Comparison of ENCODE assay signal across 21 cellular contexts in genomic region chr6:22709804-22710203, GRCh38.
A peak's percentile ranks its signal among the peaks of the same experiment; 100 is the strongest.
DNase-seq lines count a peak whose midpoint lies in the region; ATAC-seq and TF ChIP-seq lines count a peak whose summit lies in the region.
"Had no signal": no experiment of that assay in that cellular context is flagged by ENCODE, and none has a peak within 500 bp of the region (broad histone marks: within the 10 kb centered on the region; RNA-seq: fewer than 3 reads in every experiment).

No MANE protein-coding gene starts in this region.

- no peak for ATAC-seq in GM23338
- ATAC-seq in sciatic nerve: peak; percentile 94
- ATAC-seq in HG02840 (IDR thresholded peaks at IDR 0.05; ENCODE audit: low FRiP score, unreplicated experiment): no peak

- no peaks in the 10 kb centered on the region for H3K36me3 ChIP-seq in GM23338 (ENCODE audit: insufficient read depth)
- H3K36me3 ChIP-seq in trophoblast cell (ENCODE audit: control insufficient read depth in 1 of 2, insufficient read depth in 2 of 2, low read length in 2 of 2): no peaks in the 10 kb centered on the region
- H3K36me3 ChIP-seq: adrenal gland, cardiac muscle cell, ovary had no signal

- no peak overlapping the region for H3K4me3 ChIP-seq in GM23338
- H3K4me3 ChIP-seq in trophoblast cell (ENCODE audit: low read depth, low read length): no peak overlapping the region
- H3K4me3 ChIP-seq: adrenal gland, cardiac muscle cell, lung, ovary had no signal

- H3K79me2 ChIP-seq in GM23338 (replicated peaks; ENCODE audit: insufficient read depth) (no peaks in the 10 kb centered on the region), trophoblast cell (ENCODE audit: control insufficient read depth, insufficient read depth, low read length, poor library complexity) (no peaks in the 10 kb centered on the region)

- no peak overlapping the region for H3K9ac ChIP-seq in trophoblast cell (ENCODE audit: low read length)
- H3K9ac ChIP-seq: KMS-11 had no signal

- no peak overlapping the region for H3K23ac ChIP-seq in trophoblast cell (ENCODE audit: low read length)

- H2AK5ac ChIP-seq in trophoblast cell (ENCODE audit: low read length): no peak overlapping the region

- H3K9me3 Mint-ChIP-seq in GM23338: no peaks in the 10 kb centered on the region
- H3K9me3 Mint-ChIP-seq: dendritic cell treated with granulocyte-macrophage colony-stimulating factor and Interleukin-4, amounts not matched to agents 40 ng/mL and 50 ng/mL, for 4 days had no signal

- H3K27ac Mint-ChIP-seq in GM23338: no peak overlapping the region
- H3K27ac Mint-ChIP-seq: activated CD4-positive, alpha-beta memory T cell treated with anti-CD3 and anti-CD28 coated beads, Interleukin-2, amount 10 ng/mL, durations not matched to agents 7 days and 5 days; CD4-positive, alpha-beta memory T cell; dendritic cell treated with granulocyte-macrophage colony-stimulating factor and Interleukin-4, amounts not matched to agents 40 ng/mL and 50 ng/mL, for 4 days had no signal

- H3K4me2 ChIP-seq in GM23338 (no peak overlapping the region), trophoblast cell (ENCODE audit: low read length) (no peak overlapping the region)
- H3K4me2 ChIP-seq: KMS-11 had no signal

- H3K27ac ChIP-seq in GM23338 (ENCODE audit: low read depth): no peak overlapping the region
- no peak overlapping the region for H3K27ac ChIP-seq in trophoblast cell (ENCODE audit: low read depth, low read length)
- H3K27ac ChIP-seq: adrenal gland, cardiac muscle cell, KMS-11, RWPE1 had no signal

- H3K18ac ChIP-seq in trophoblast cell (ENCODE audit: low read length): no peak overlapping the region

- no peaks in the 10 kb centered on the region; the same call in 2 of the 3 replicates for H3K4me1 Mint-ChIP-seq in GM23338
- H3K4me1 Mint-ChIP-seq: activated CD4-positive, alpha-beta memory T cell treated with anti-CD3 and anti-CD28 coated beads, Interleukin-2, amount 10 ng/mL, durations not matched to agents 7 days and 5 days; CD4-positive, alpha-beta memory T cell had no signal

- H3K9me2 ChIP-seq in GM23338 (ENCODE audit: insufficient read depth): 0 out of 2 replicates have a peak, but pooled peaks cover 5% of the 10 kb centered on the region

- no peak overlapping the region for H3K14ac ChIP-seq in trophoblast cell (ENCODE audit: low read length)

- DNase-seq in GM23338 (ENCODE audit: low spot score) (no peak), astrocyte of the hippocampus (ENCODE audit: low read depth, low spot score) (peak; percentile 1), iris pigment epithelial cell (ENCODE audit: low read depth) (peak; percentile 10), sciatic nerve (ENCODE audit: low spot score) (no peak), trophoblast cell (no peak), GDM1 (lab: John Stamatoyannopoulos, UW) (no peak)
- DNase-seq: activated CD4-positive, alpha-beta memory T cell treated with anti-CD3 and anti-CD28 coated beads, Interleukin-2, amount 10 ng/mL, durations not matched to agents 7 days and 5 days; activated gamma-delta T cell; activated T-cell treated with anti-CD3 and anti-CD28 coated beads for 4 hours; adrenal gland; CD4-positive, alpha-beta memory T cell; islet precursor cell; NCI-H187; T1000 had no signal

- no CpG with 5 or more reads among the region's 3 CpGs for WGBS in trophoblast cell (ENCODE audit: extremely low coverage, insufficient coverage, insufficient read length)

- H3K79me1 ChIP-seq in trophoblast cell (ENCODE audit: low read length): no peaks in the 10 kb centered on the region

- H4K91ac ChIP-seq in trophoblast cell (ENCODE audit: low read depth, low read length): no peak overlapping the region

- no peak overlapping the region for H2BK12ac ChIP-seq in trophoblast cell (ENCODE audit: low read length)

- intact Hi-C loops in sciatic nerve (cut with DNase I): no loop called here

- H3K4me3 Mint-ChIP-seq in GM23338: no peak overlapping the region
- H3K4me3 Mint-ChIP-seq: activated CD4-positive, alpha-beta memory T cell treated with anti-CD3 and anti-CD28 coated beads, Interleukin-2, amount 10 ng/mL, durations not matched to agents 7 days and 5 days; CD4-positive, alpha-beta memory T cell; dendritic cell treated with granulocyte-macrophage colony-stimulating factor and Interleukin-4, amounts not matched to agents 40 ng/mL and 50 ng/mL, for 4 days had no signal

- no peaks in the 10 kb centered on the region for H3K27me3 ChIP-seq in GM23338 (ENCODE audit: insufficient read depth)
- no peaks in the 10 kb centered on the region for H3K27me3 ChIP-seq in trophoblast cell (ENCODE audit: insufficient read depth, low read length)
- H3K27me3 ChIP-seq: adrenal gland, cardiac muscle cell, ovary had no signal

- H3K27me3 Mint-ChIP-seq in GM23338 (ENCODE audit: insufficient read depth, low read depth, poor library complexity): no peaks in the 10 kb centered on the region
- H3K27me3 Mint-ChIP-seq: activated CD4-positive, alpha-beta memory T cell treated with anti-CD3 and anti-CD28 coated beads, Interleukin-2, amount 10 ng/mL, durations not matched to agents 7 days and 5 days; CD4-positive, alpha-beta memory T cell; dendritic cell treated with granulocyte-macrophage colony-stimulating factor and Interleukin-4, amounts not matched to agents 40 ng/mL and 50 ng/mL, for 4 days had no signal

- H3K4me1 ChIP-seq in GM23338 (ENCODE audit: insufficient read depth) (no peaks in the 10 kb centered on the region), trophoblast cell (ENCODE audit: control insufficient read depth in 1 of 2, insufficient read depth in 2 of 2, low read length in 2 of 2) (no peaks in the 10 kb centered on the region)
- H3K4me1 ChIP-seq: adrenal gland had no signal

- no peak overlapping the region for H4K8ac ChIP-seq in trophoblast cell (ENCODE audit: low read depth, low read length)

- no peaks in the 10 kb centered on the region for H3K9me3 ChIP-seq in trophoblast cell (ENCODE audit: insufficient read depth, low read depth, low read length)
- H3K9me3 ChIP-seq: adrenal gland, ovary had no signal

- peak overlapping the region; percentile 90; the same call in 1 of the 2 replicates for H2AFZ ChIP-seq in GM23338
- H2AFZ ChIP-seq in trophoblast cell (ENCODE audit: insufficient read depth, low read length, poor library complexity): no peak overlapping the region

- no peak overlapping the region for H2BK120ac ChIP-seq in trophoblast cell (ENCODE audit: insufficient read depth, low read length, poor library complexity)

- no peaks in the 10 kb centered on the region for H3F3A ChIP-seq in GM23338 (replicated peaks; ENCODE audit: low read depth)

- H3K36me3 Mint-ChIP-seq in GM23338 (ENCODE audit: low read depth): no peaks in the 10 kb centered on the region
- H3K36me3 Mint-ChIP-seq: CD4-positive, alpha-beta memory T cell had no signal

- H2BK5ac ChIP-seq in trophoblast cell (ENCODE audit: low read depth, low read length, poor library complexity): no peak overlapping the region

- no peak overlapping the region for H4K12ac ChIP-seq in trophoblast cell (ENCODE audit: low read depth, low read length)

- H4K20me1 ChIP-seq in GM23338 (replicated peaks; ENCODE audit: insufficient read depth): no peaks in the 10 kb centered on the region

- H3K4ac ChIP-seq in trophoblast cell (ENCODE audit: low read depth, low read length): no peak overlapping the region

- TF ChIP-seq CTCF in GM23338 (conservative IDR thresholded peaks at IDR 0.05; ENCODE audit: low read depth in 2 of 2): no peak

TF ChIP-seq in GM23338, 12 proteins besides CTCF, POLR2A, EP300 and RAD21 (continues in another document):
- TF ChIP-seq, protein P1, sequence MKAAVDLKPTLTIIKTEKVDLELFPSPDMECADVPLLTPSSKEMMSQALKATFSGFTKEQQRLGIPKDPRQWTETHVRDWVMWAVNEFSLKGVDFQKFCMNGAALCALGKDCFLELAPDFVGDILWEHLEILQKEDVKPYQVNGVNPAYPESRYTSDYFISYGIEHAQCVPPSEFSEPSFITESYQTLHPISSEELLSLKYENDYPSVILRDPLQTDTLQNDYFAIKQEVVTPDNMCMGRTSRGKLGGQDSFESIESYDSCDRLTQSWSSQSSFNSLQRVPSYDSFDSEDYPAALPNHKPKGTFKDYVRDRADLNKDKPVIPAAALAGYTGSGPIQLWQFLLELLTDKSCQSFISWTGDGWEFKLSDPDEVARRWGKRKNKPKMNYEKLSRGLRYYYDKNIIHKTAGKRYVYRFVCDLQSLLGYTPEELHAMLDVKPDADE (IDR thresholded peaks at IDR 0.05): no peak
- TF ChIP-seq JUNB (IDR thresholded peaks at IDR 0.05; ENCODE audit: unreplicated experiment): no peak
- no peak for TF ChIP-seq ZNF331 (CRISPR knock-in tag; IDR thresholded peaks at IDR 0.05; ENCODE audit: low read depth)
- TF ChIP-seq EZH2phosphoT487 (IDR thresholded peaks at IDR 0.05; ENCODE audit: unreplicated experiment): no peak
- no peak for TF ChIP-seq POLR2AphosphoS5 (IDR thresholded peaks at IDR 0.05; ENCODE audit: low read depth)

Comparison
In these comparisons a context has a peak if more than half of its experiments do, and no peak if none do; other contexts are left out.
1. DNase-seq: peak in astrocyte of the hippocampus (single experiment) and iris pigment epithelial cell (single experiment); none in GM23338 (single experiment), sciatic nerve (single experiment), trophoblast cell (0 of 2) and GDM1 (single experiment).